ENCODE assay signal across 15 cellular contexts in the genomic region with DNA sequence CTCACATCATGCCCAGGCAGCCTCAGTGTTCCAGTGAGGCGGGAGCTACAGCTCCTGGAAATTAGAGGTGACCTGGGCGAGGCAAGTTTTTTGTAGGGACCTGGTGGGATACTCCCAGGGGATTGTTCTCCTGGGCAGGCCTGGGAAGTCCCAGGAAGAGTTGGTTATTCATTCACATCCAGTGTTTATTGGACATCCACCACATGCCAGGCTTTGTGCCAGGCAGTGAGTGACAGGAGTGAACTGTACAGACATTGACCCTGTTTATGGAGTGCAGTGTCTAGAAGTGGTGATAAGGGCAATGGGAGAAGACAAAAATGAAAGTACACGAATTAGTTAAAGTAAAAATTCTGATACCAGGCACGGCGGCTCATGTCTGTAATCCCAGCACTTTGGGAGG. TPM values are rescaled to one million over a fixed set of nuclear protein-coding genes. Genes with fewer than 3 reads are reported as not detected.
A peak's percentile ranks its signal among the peaks of the same experiment; 100 is the strongest.
DNase-seq lines count a peak whose midpoint lies in the region; ATAC-seq and FAIRE-seq lines count a peak whose summit lies in the region.
"Had no signal": no experiment of that assay in that cellular context is flagged by ENCODE, and none has a peak within 500 bp of the region (broad histone marks: within the 10 kb centered on the region; RNA-seq: fewer than 3 reads in every experiment).

No MANE protein-coding gene starts in this region.

- ATAC-seq in left ventricle myocardium superior: peak; percentile 51
- ATAC-seq in HG02884 (IDR thresholded peaks at IDR 0.05; ENCODE audit: unreplicated experiment): no peak
- ATAC-seq: CD8-positive, alpha-beta T cell; GM23338 had no signal

- intact Hi-C loops in left ventricle myocardium superior (cut with micrococcal nuclease): loop anchor here (10.0 kb wide), 1 partner anchor 121 kb away; no protein-coding TSS in a partner anchor

- peak; percentile 75 for FAIRE-seq in RCC 7860 (lab: Jason Lieb, UNC)

- DNase-seq in HT-29 (ENCODE audit: low spot score): peak; percentile 38
- peak; percentile 57 for DNase-seq in RCC 7860 (ENCODE audit: low spot score)
- DNase-seq in left ventricle myocardium superior: peak; percentile 62
- peak; percentile 85 for DNase-seq in renal cortical epithelial cell (ENCODE audit: low read depth)
- DNase-seq in Kasumi-1 (lab: John Stamatoyannopoulos, UW): no peak
- no peak for DNase-seq in NCI-H2196 treated with DMSO at 0.1 percent for 48 hours (lab: John Stamatoyannopoulos, UW; ENCODE audit: unreplicated experiment)
- no peak for DNase-seq in NCI-H1105 (lab: John Stamatoyannopoulos, UW)
- DNase-seq: CD8-positive, alpha-beta T cell; NCI-H1048; NCI-H226; NCI-H526; NK-92 treated with Interleukin-12 subunit alpha and Interleukin-12 subunit beta, amount 100 ng/mL, for 24 hours; SK-N-SH had no signal

RNA-seq across cellular contexts. Expression of a gene that starts 29.4 kb away (rescaled TPM):
- total RNA-seq in HT-29 (2014; rRNA removed; shearing (Covaris generic)): 110 and 111 TPM in 2 replicates
- 60.4 TPM for total RNA-seq in left ventricle myocardium superior
- 138 and 224 TPM in 2 replicates for total RNA-seq in renal cortical epithelial cell

Comparison
In these comparisons a context has a peak if more than half of its experiments do, and no peak if none do; other contexts are left out.
1. DNase-seq: peak in HT-29 (single experiment), RCC 7860 (single experiment), left ventricle myocardium superior (single experiment) and renal cortical epithelial cell (single experiment); none in Kasumi-1 (0 of 2), NCI-H2196 treated with DMSO at 0.1 percent for 48 hours (single experiment) and NCI-H1105 (single experiment).